ENCODE assay signal across 16 cellular contexts in the genomic region with DNA sequence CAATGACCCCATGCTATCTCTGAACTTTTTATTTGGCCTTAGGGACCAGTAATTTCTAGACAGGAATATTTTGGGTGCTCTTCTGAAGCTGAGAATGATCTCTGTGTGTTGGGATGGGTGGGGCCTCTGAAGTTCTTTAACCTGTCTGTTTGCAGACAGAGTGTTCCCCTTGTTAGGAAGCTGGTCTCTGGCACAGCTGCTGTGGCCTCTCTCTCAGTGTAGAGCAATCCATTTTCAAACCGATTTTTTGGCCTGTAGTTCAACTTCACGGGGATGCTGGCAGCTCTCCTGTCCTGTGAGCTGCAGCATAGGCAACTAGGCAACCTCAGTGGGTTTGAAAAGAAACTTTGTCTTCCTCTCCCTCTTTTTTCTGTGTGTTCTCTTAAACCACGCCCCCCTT.
A peak's percentile ranks its signal among the peaks of the same experiment; 100 is the strongest.
DNase-seq lines count a peak whose midpoint lies in the region; ATAC-seq and TF ChIP-seq lines count a peak whose summit lies in the region.
"Had no signal": no experiment of that assay in that cellular context is flagged by ENCODE, and none has a peak within 500 bp of the region (broad histone marks: within the 10 kb centered on the region; RNA-seq: fewer than 3 reads in every experiment).

No MANE protein-coding gene starts in this region.

- H3K27ac Mint-ChIP-seq in neural crest cell (ENCODE audit: unreplicated experiment), result peak overlapping the region; percentile 57
- no peak overlapping the region for H3K27ac Mint-ChIP-seq in Caco-2 (ENCODE audit: unreplicated experiment)
- H3K27ac Mint-ChIP-seq: CD4-positive, CD25-positive, alpha-beta regulatory T cell; GM23338 had no signal

- H3K9me3 Mint-ChIP-seq in neural crest cell (peaks cover 8% of the 10 kb centered on the region), Caco-2 (ENCODE audit: unreplicated experiment) (peaks cover 24% of the 10 kb centered on the region)

- POLR2A ChIA-PET in Caco-2 (lab: Charles Lee), result no interaction called here

- H3K27me3 Mint-ChIP-seq in neural crest cell (ENCODE audit: low read depth) (no peaks in the 10 kb centered on the region), Caco-2 (ENCODE audit: insufficient read depth, unreplicated experiment) (no peaks in the 10 kb centered on the region)

- no TSS peak for BruUV-seq in Caco-2 (replicated peaks; lab: Mats Ljungman, UMichigan)

- peaks cover 51% of the 10 kb centered on the region for H3K36me3 Mint-ChIP-seq in neural crest cell (ENCODE audit: low read depth)
- no peaks in the 10 kb centered on the region for H3K36me3 Mint-ChIP-seq in Caco-2 (ENCODE audit: insufficient read depth, unreplicated experiment)
- H3K36me3 Mint-ChIP-seq: CD4-positive, CD25-positive, alpha-beta regulatory T cell had no signal

- DNase-seq in NCI-H446 (lab: John Stamatoyannopoulos, UW) (peak; percentile 21 to 73), NCI-H82 treated with DMSO at 0.1 percent for 48 hours (lab: John Stamatoyannopoulos, UW; ENCODE audit: unreplicated experiment) (peak; percentile 71), globus pallidus (ENCODE audit: low spot score) (peak; percentile 29), neural crest cell (ENCODE audit: low read depth, low spot score) (no peak), Caco-2 (no peak), GM19240 (ENCODE audit: insufficient read length, low spot score) (no peak)
- DNase-seq: AML-193; Calu3; CD4-positive, CD25-positive, alpha-beta regulatory T cell; DMS 273 treated with DMSO at 0.1 percent for 48 hours; H7 had no signal

- no peak overlapping the region for H3K4me3 ChIP-seq in Caco-2 (ENCODE audit: low read depth, low read length)
- H3K4me3 ChIP-seq: A549; BLaER1 treated with 17β-estradiol and CSF1 and Interleukin-3, amounts not matched to agents 10 nM and 100 nM; GM12878; GM23338 had no signal

- peak overlapping the region; percentile 42 for H3K4me3 Mint-ChIP-seq in neural crest cell
- H3K4me3 Mint-ChIP-seq in Caco-2 (ENCODE audit: unreplicated experiment), result no peak overlapping the region
- H3K4me3 Mint-ChIP-seq: CD4-positive, CD25-positive, alpha-beta regulatory T cell; GM23338 had no signal

- TF ChIP-seq CTCF in neural crest cell (conservative IDR thresholded peaks at IDR 0.05), result no peak
- TF ChIP-seq CTCF in Caco-2 (IDR thresholded peaks at IDR 0.05; ENCODE audit: insufficient read depth in 1 of 2, low read depth in 1 of 2, low read length in 1 of 2, severe bottlenecking in 1 of 2, unreplicated experiment in 1 of 2), result no peak

- peaks cover 10% of the 10 kb centered on the region for H3K9me3 ChIP-seq in Caco-2

- no peak for ATAC-seq in HG02759 (IDR thresholded peaks at IDR 0.05; ENCODE audit: unreplicated experiment)
- ATAC-seq: A549, GM12878, GM23338 had no signal

- no peaks in the 10 kb centered on the region for H3K27me3 ChIP-seq in Caco-2 (replicated peaks; ENCODE audit: control insufficient read depth, insufficient read depth, low read length)
- H3K27me3 ChIP-seq: BLaER1 treated with 17β-estradiol and CSF1 and Interleukin-3, amounts not matched to agents 10 nM and 100 nM had no signal

- H3K4me1 Mint-ChIP-seq in neural crest cell, result peaks cover 59% of the 10 kb centered on the region
- peaks cover 17% of the 10 kb centered on the region for H3K4me1 Mint-ChIP-seq in Caco-2 (ENCODE audit: low read depth, unreplicated experiment)
- H3K4me1 Mint-ChIP-seq: CD4-positive, CD25-positive, alpha-beta regulatory T cell; GM23338 had no signal

- peaks cover 13% of the 10 kb centered on the region for H3K4me1 ChIP-seq in Caco-2

- intact Hi-C loops in Caco-2 (cut with micrococcal nuclease; ENCODE audit: unreplicated experiment), result no loop called here

- CTCF ChIA-PET in Caco-2 (lab: Charles Lee), result interaction anchor here (0.6 kb wide), 1 partner anchor 682 kb away, joined by 5 read pairs; no protein-coding TSS in a partner anchor

- no peaks in the 10 kb centered on the region for H3K36me3 ChIP-seq in Caco-2 (ENCODE audit: control insufficient read depth, insufficient read depth, low read length)
- H3K36me3 ChIP-seq: BLaER1 treated with 17β-estradiol and CSF1 and Interleukin-3, amounts not matched to agents 10 nM and 100 nM had no signal

Comparison
In these comparisons a context has a peak if more than half of its experiments do, and no peak if none do; other contexts are left out.
1. DNase-seq: peak in NCI-H446 (2 of 2), NCI-H82 treated with DMSO at 0.1 percent for 48 hours (single experiment) and globus pallidus (single experiment); none in neural crest cell (single experiment), Caco-2 (0 of 2) and GM19240 (single experiment).